23 cellular contexts compared by ENCODE assay signal in the genomic region with DNA sequence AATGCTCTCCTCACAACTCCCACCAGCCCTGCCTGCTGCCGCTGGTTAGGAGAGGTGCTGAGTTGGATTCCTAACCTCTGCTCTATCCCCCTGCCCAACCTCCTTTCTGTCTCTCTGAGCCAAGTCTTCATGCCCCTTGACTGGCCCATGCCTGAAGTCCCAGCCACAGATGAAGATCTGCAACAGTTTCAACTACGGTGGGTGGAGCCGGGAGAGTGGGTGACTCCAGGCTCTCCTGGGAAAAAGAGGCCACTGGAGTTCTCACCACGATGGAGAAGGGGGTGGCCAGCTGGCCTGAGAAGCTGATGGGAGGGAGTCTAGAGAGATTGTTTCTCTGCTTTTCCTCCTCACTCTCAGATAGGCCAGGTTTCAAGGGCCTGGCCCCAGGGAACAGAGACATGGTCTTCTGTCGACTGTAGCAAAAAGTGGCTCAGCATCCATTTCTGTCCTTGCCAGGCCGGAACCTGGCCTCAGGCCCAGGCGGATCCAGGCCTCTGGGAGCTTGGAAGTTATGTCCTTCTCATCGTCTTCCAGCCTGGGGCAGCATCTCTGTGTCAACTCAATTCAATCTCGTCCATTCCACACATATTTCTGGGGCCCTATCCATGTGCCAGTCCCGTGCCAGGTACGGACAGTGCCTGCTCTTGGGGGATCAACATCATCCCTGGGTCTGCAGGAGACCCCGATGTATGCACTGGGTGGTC.
DNase-seq lines count a peak whose midpoint lies in the region; ATAC-seq and TF ChIP-seq lines count a peak whose summit lies in the region.
"Had no signal": no experiment of that assay in that cellular context is flagged by ENCODE, and none has a peak within 500 bp of the region (broad histone marks: within the 10 kb centered on the region; RNA-seq: fewer than 3 reads in every experiment).

No MANE protein-coding gene starts in this region.

- peak overlapping the region; percentile 89 for H3K27ac ChIP-seq in 22Rv1
- no peak overlapping the region for H3K27ac ChIP-seq in spleen
- H3K27ac ChIP-seq: BLaER1, GM23248, HL-60, RWPE1 had no signal

- H3K4me1 Mint-ChIP-seq in CD14-positive monocyte: no peaks in the 10 kb centered on the region

- H3K4me1 ChIP-seq in spleen: no peaks in the 10 kb centered on the region
- H3K4me1 ChIP-seq: BLaER1 had no signal

- H3K36me3 Mint-ChIP-seq in CD14-positive monocyte: no peaks in the 10 kb centered on the region
- H3K36me3 Mint-ChIP-seq: CD8-positive, alpha-beta T cell had no signal

- H3K36me3 ChIP-seq in spleen: no peaks in the 10 kb centered on the region
- H3K36me3 ChIP-seq: BLaER1 had no signal

- ATAC-seq in left lobe of liver (no peak), HG03095 (IDR thresholded peaks at IDR 0.05; ENCODE audit: unreplicated experiment) (no peak)
- ATAC-seq: CD8-positive, alpha-beta T cell; HepG2; K562 had no signal

- no peak for TF ChIP-seq POLR2A in spleen (IDR thresholded peaks at IDR 0.05)

- peaks cover 6 to 16% (median 14%) of the 10 kb centered on the region in 3 donors for H3K27me3 Mint-ChIP-seq in CD14-positive monocyte (ENCODE audit: low read depth in 3 of 3)

- WGBS in spleen, 5 donors: 75 to 85% (median 84%) methylated on average over 12 of the region's 12 CpGs

- no peak overlapping the region for H3K27ac Mint-ChIP-seq in CD14-positive monocyte
- H3K27ac Mint-ChIP-seq: CD8-positive, alpha-beta T cell; H9; HFFc6 had no signal

- no peak overlapping the region for H3K4me3 ChIP-seq in spleen
- H3K4me3 ChIP-seq: BLaER1, GM23248, K562 had no signal

- intact Hi-C loops in CD14-positive monocyte (cut with micrococcal nuclease) (no loop called here), spleen (cut with DNase I; ENCODE audit: low total_unique reads) (no loop called here)

- H3K9me3 ChIP-seq in spleen: no peaks in the 10 kb centered on the region
- H3K9me3 ChIP-seq: BLaER1 had no signal

- peak; percentile 12 for DNase-seq in CD14-positive monocyte (ENCODE audit: low spot score)
- DNase-seq in left lobe of liver (ENCODE audit: low spot score): peak; percentile 34
- peak; percentile 37 for DNase-seq in spleen
- no peak for DNase-seq in DMS79 (lab: John Stamatoyannopoulos, UW)
- no peak for DNase-seq in activated naive CD4-positive, alpha-beta T cell (lab: John Stamatoyannopoulos, UW)
- DNase-seq: GM23248; HFFc6; MM.1S; NCI-H1092 treated with DMSO at 0.1 percent for 48 hours; NCI-H146; NCI-H226; NCI-H510A treated with DMSO at 0.1 percent for 48 hours; NCI-H748 treated with DMSO at 0.1 percent for 48 hours; NK-92 treated with Interleukin-12 subunit alpha and Interleukin-12 subunit beta, amount 100 ng/mL, for 24 hours had no signal

- no peak overlapping the region for H3K4me3 Mint-ChIP-seq in CD14-positive monocyte
- H3K4me3 Mint-ChIP-seq: CD8-positive, alpha-beta T cell; H9; HFFc6 had no signal

- TF ChIP-seq CTCF in 22Rv1 (IDR thresholded peaks at IDR 0.05) (no peak), CD14-positive monocyte (IDR thresholded peaks at IDR 0.05) (no peak), spleen (IDR thresholded peaks at IDR 0.05 in 8 of 11, conservative IDR thresholded peaks at IDR 0.05 in 3 of 11) (no peak)

- peaks cover 0 to 47% (median 0%) of the 10 kb centered on the region in 7 donors for H3K27me3 ChIP-seq in spleen (replicated peaks in 1 of 7)
- H3K27me3 ChIP-seq: BLaER1 had no signal

- no peaks in the 10 kb centered on the region for H3K9me3 Mint-ChIP-seq in CD14-positive monocyte
- H3K9me3 Mint-ChIP-seq: CD8-positive, alpha-beta T cell; H9; HFFc6 had no signal

Comparison
In these comparisons a context has a peak if more than half of its experiments do, and no peak if none do; other contexts are left out.
1. DNase-seq: peak in CD14-positive monocyte (single experiment), left lobe of liver (single experiment) and spleen (single experiment); none in DMS79 (single experiment) and activated naive CD4-positive, alpha-beta T cell (0 of 4).